ENCODE assay signal across 15 cellular contexts in genomic region chr12:56715798-56716197, GRCh38. TPM values are rescaled to one million over a fixed set of nuclear protein-coding genes. Genes with fewer than 3 reads are reported as not detected.
DNase-seq lines count a peak whose midpoint lies in the region; ATAC-seq and TF ChIP-seq lines count a peak whose summit lies in the region.
"Had no signal": no experiment of that assay in that cellular context is flagged by ENCODE, and none has a peak within 500 bp of the region (broad histone marks: within the 10 kb centered on the region; RNA-seq: fewer than 3 reads in every experiment).

No MANE protein-coding gene starts in this region.

- peaks cover 97% of the 10 kb centered on the region for H4K20me1 ChIP-seq in BLaER1

- H3K4me1 Mint-ChIP-seq in activated naive CD8-positive, alpha-beta T cell treated with anti-CD3 and anti-CD28 coated beads for 36 hours: peaks cover 45% of the 10 kb centered on the region
- H3K4me1 Mint-ChIP-seq in natural killer cell treated with Interleukin-12 subunit alpha and Interleukin-12 subunit beta and Interleukin-15 and Interleukin-18, amount 100 ng/mL, for 72 hours (ENCODE audit: low read depth in 2 of 2): peaks cover 42 to 43% of the 10 kb centered on the region in 2 donors

- H3K4me2 ChIP-seq in BLaER1: no peak overlapping the region

- H3K9me3 Mint-ChIP-seq in activated naive CD8-positive, alpha-beta T cell treated with anti-CD3 and anti-CD28 coated beads for 36 hours: no peaks in the 10 kb centered on the region
- H3K9me3 Mint-ChIP-seq in natural killer cell treated with Interleukin-12 subunit alpha and Interleukin-12 subunit beta and Interleukin-15 and Interleukin-18, amount 100 ng/mL, for 72 hours: no peaks in the 10 kb centered on the region

- ATAC-seq in natural killer cell treated with Interleukin-12 subunit alpha and Interleukin-12 subunit beta and Interleukin-15 and Interleukin-18, amount 100 ng/mL, for 72 hours: no peak
- no peak for ATAC-seq in body of pancreas
- ATAC-seq in GM21367 (IDR thresholded peaks at IDR 0.05; ENCODE audit: unreplicated experiment): no peak
- ATAC-seq: gastroesophageal sphincter had no signal

- no peak overlapping the region for H3K9ac ChIP-seq in BLaER1

- 71 to 77% methylated on average over 8 of the region's 8 CpGs for WGBS in body of pancreas, 2 donors

- TF ChIP-seq CTCF in body of pancreas (IDR thresholded peaks at IDR 0.05): no peak

- H3K4me3 Mint-ChIP-seq in activated naive CD8-positive, alpha-beta T cell treated with anti-CD3 and anti-CD28 coated beads for 36 hours: peak overlapping the region; percentile 19
- H3K4me3 Mint-ChIP-seq in natural killer cell treated with Interleukin-12 subunit alpha and Interleukin-12 subunit beta and Interleukin-15 and Interleukin-18, amount 100 ng/mL, for 72 hours: no peak overlapping the region

- no peaks in the 10 kb centered on the region for H3K9me3 ChIP-seq in BLaER1
- no peaks in the 10 kb centered on the region for H3K9me3 ChIP-seq in body of pancreas
- H3K9me3 ChIP-seq: gastroesophageal sphincter, vagina had no signal

- H3K4me1 ChIP-seq in BLaER1 (peaks cover 46% of the 10 kb centered on the region), body of pancreas (peaks cover 51% of the 10 kb centered on the region)

- TF ChIP-seq POLR2A in GM19193 (IDR thresholded peaks at IDR 0.05; ENCODE audit: extremely low read depth, insufficient read depth, insufficient read length) (peak; percentile 24), body of pancreas (IDR thresholded peaks at IDR 0.05) (no peak)

- H3K27me3 ChIP-seq in BLaER1: no peaks in the 10 kb centered on the region
- H3K27me3 ChIP-seq in body of pancreas: no peaks in the 10 kb centered on the region
- H3K27me3 ChIP-seq: brain microvascular endothelial cell, gastroesophageal sphincter, vagina had no signal

- H3K36me3 ChIP-seq in BLaER1 (peaks cover 89% of the 10 kb centered on the region), body of pancreas (replicated peaks in 1 of 2; ENCODE audit: insufficient read depth in 1 of 2, low read depth in 2 of 2) (peaks cover 17 to 26% of the 10 kb centered on the region in 2 donors)

- peak overlapping the region; percentile 46; the same call in 1 of the 2 replicates for H3K27ac ChIP-seq in BLaER1
- no peak overlapping the region for H3K27ac ChIP-seq in body of pancreas
- H3K27ac ChIP-seq: brain microvascular endothelial cell had no signal

- H3K4me3 ChIP-seq in BLaER1 (no peak overlapping the region), body of pancreas (no peak overlapping the region)
- H3K4me3 ChIP-seq: gastroesophageal sphincter, vagina had no signal

- H3K27me3 Mint-ChIP-seq in activated naive CD8-positive, alpha-beta T cell treated with anti-CD3 and anti-CD28 coated beads for 36 hours: no peaks in the 10 kb centered on the region
- H3K27me3 Mint-ChIP-seq in natural killer cell treated with Interleukin-12 subunit alpha and Interleukin-12 subunit beta and Interleukin-15 and Interleukin-18, amount 100 ng/mL, for 72 hours: no peaks in the 10 kb centered on the region

- no peak for DNase-seq in activated naive CD8-positive, alpha-beta T cell treated with anti-CD3 and anti-CD28 coated beads for 36 hours
- DNase-seq in natural killer cell treated with Interleukin-12 subunit alpha and Interleukin-12 subunit beta and Interleukin-15 and Interleukin-18, amount 100 ng/mL, for 72 hours (ENCODE audit: low spot score): no peak
- DNase-seq in body of pancreas: no peak
- DNase-seq in GM19238 (ENCODE audit: insufficient read length, low spot score): no peak
- DNase-seq in activated CD8-positive, alpha-beta memory T cell treated with anti-CD3 and anti-CD28 coated beads for 24 hours: no peak
- DNase-seq: brain microvascular endothelial cell; mesendoderm; NCI-H2107; NK-92 treated with Interleukin-12 subunit alpha and Interleukin-12 subunit beta, amount 100 ng/mL, for 24 hours; SIG-M5 had no signal

- intact Hi-C loops in body of pancreas (cut with DNase I): no loop called here

- peaks cover 77% of the 10 kb centered on the region for H3K36me3 Mint-ChIP-seq in activated naive CD8-positive, alpha-beta T cell treated with anti-CD3 and anti-CD28 coated beads for 36 hours
- peaks cover 58% of the 10 kb centered on the region for H3K36me3 Mint-ChIP-seq in natural killer cell treated with Interleukin-12 subunit alpha and Interleukin-12 subunit beta and Interleukin-15 and Interleukin-18, amount 100 ng/mL, for 72 hours

- H3K27ac Mint-ChIP-seq in activated naive CD8-positive, alpha-beta T cell treated with anti-CD3 and anti-CD28 coated beads for 36 hours: peak overlapping the region; percentile 69
- H3K27ac Mint-ChIP-seq in natural killer cell treated with Interleukin-12 subunit alpha and Interleukin-12 subunit beta and Interleukin-15 and Interleukin-18, amount 100 ng/mL, for 72 hours: peak overlapping the region; percentile 73 to 77

RNA-seq across cellular contexts. Expression of gene NACA, which starts 9.3 kb away (rescaled TPM):
- total RNA-seq in activated naive CD8-positive, alpha-beta T cell treated with anti-CD3 and anti-CD28 coated beads for 36 hours: 1,000 to 10,000 TPM; 1,112 to 1,149 TPM
- 100 to 1,000 TPM; 322 to 563 TPM for total RNA-seq in natural killer cell treated with Interleukin-12 subunit alpha and Interleukin-12 subunit beta and Interleukin-15 and Interleukin-18, amount 100 ng/mL, for 72 hours
- 100 to 1,000 TPM; 465 to 734 TPM for total RNA-seq in body of pancreas

RNA-seq across cellular contexts. Expression of gene PTGES3, which starts 27.7 kb away (rescaled TPM):
- 100 to 1,000 TPM; 402 to 403 TPM for total RNA-seq in activated naive CD8-positive, alpha-beta T cell treated with anti-CD3 and anti-CD28 coated beads for 36 hours
- total RNA-seq in natural killer cell treated with Interleukin-12 subunit alpha and Interleukin-12 subunit beta and Interleukin-15 and Interleukin-18, amount 100 ng/mL, for 72 hours: 100 to 1,000 TPM; 201 to 270 TPM
- total RNA-seq in body of pancreas: 10 to 100 TPM; 27.4 to 56.0 TPM

RNA-seq across cellular contexts. Expression of gene PRIM1, which starts 36.3 kb away (rescaled TPM):
- 100 to 1,000 TPM in 1 of 2 experiments, 10 to 100 TPM in 1; 95.4 to 100 TPM for total RNA-seq in activated naive CD8-positive, alpha-beta T cell treated with anti-CD3 and anti-CD28 coated beads for 36 hours
- 10 to 100 TPM; 33.2 to 43.5 TPM for total RNA-seq in natural killer cell treated with Interleukin-12 subunit alpha and Interleukin-12 subunit beta and Interleukin-15 and Interleukin-18, amount 100 ng/mL, for 72 hours
- total RNA-seq in body of pancreas: 10 to 100 TPM in 1 of 2 donors, 1 to 10 TPM in 1; 4.4 to 28.0 TPM

RNA-seq across cellular contexts. Expression of gene HSD17B6, which starts 47.3 kb away (rescaled TPM):
- total RNA-seq in activated naive CD8-positive, alpha-beta T cell treated with anti-CD3 and anti-CD28 coated beads for 36 hours: 1 to 10 TPM; 1.7 to 1.9 TPM
- 1 to 10 TPM; 1.0 to 2.7 TPM for total RNA-seq in natural killer cell treated with Interleukin-12 subunit alpha and Interleukin-12 subunit beta and Interleukin-15 and Interleukin-18, amount 100 ng/mL, for 72 hours
- 10 to 100 TPM in 1 of 2 donors, not detected in 1; 10.5 TPM for total RNA-seq in body of pancreas
